14 cellular contexts compared by ENCODE assay signal in genomic region chr2:27281855-27282559, GRCh38. TPM values are rescaled to one million over a fixed set of nuclear protein-coding genes. Genes with fewer than 3 reads are reported as not detected.
DNase-seq lines count a peak whose midpoint lies in the region; ATAC-seq and TF ChIP-seq lines count a peak whose summit lies in the region.
"Had no signal": no experiment of that assay in that cellular context is flagged by ENCODE, and none has a peak within 500 bp of the region (broad histone marks: within the 10 kb centered on the region; RNA-seq: fewer than 3 reads in every experiment).

TSS of gene TRIM54 (plus strand) at chr2:27282429. CDS start at chr2:27282732, 303 bp downstream.

- no peak within 1 kb of the TSS for H2BK120ac ChIP-seq in neuronal stem cell (ENCODE audit: low read depth, low read length)

- H3K4me1 Mint-ChIP-seq in Caco-2 (ENCODE audit: low read depth, unreplicated experiment) = peaks cover 16% of the 10 kb centered on the region
- peaks cover 7% of the 10 kb centered on the region for H3K4me1 Mint-ChIP-seq in T-helper 17 cell

- H3K23ac ChIP-seq in neuronal stem cell (ENCODE audit: low read depth, low read length, poor library complexity) = peak within 1 kb of the TSS; percentile 95

- H3K4me3 ChIP-seq in Caco-2 (ENCODE audit: low read depth, low read length) (no peak within 1 kb of the TSS), heart right ventricle (peak within 1 kb of the TSS; percentile 30 to 69 (median 56)), neuronal stem cell (ENCODE audit: low read length in 2 of 2) (no peak within 1 kb of the TSS)

- TF ChIP-seq CTCF in Caco-2 (IDR thresholded peaks at IDR 0.05; ENCODE audit: insufficient read depth in 1 of 2, low read depth in 1 of 2, low read length in 1 of 2, severe bottlenecking in 1 of 2, unreplicated experiment in 1 of 2) (no peak), heart right ventricle (IDR thresholded peaks at IDR 0.05) (no peak)

- H3K4me3 Mint-ChIP-seq in Caco-2 (ENCODE audit: unreplicated experiment) (no peak within 1 kb of the TSS), T-helper 17 cell (no peak within 1 kb of the TSS)
- H3K4me3 Mint-ChIP-seq: activated T-cell treated with anti-CD3 and anti-CD28 coated beads, Interleukin-2, amount 50 U/mL, for 72 hours; T-cell; type B pancreatic cell had no signal

- H3K4me1 ChIP-seq in Caco-2 (peaks cover 7% of the 10 kb centered on the region), heart right ventricle (peaks cover 0 to 32% (median 18%) of the 10 kb centered on the region in 9 donors), neuronal stem cell (ENCODE audit: control insufficient read depth in 2 of 2, insufficient read depth in 1 of 2, low read depth in 1 of 2, low read length in 2 of 2) (peaks cover 0 to 7% of the 10 kb centered on the region in 2 donors)

- no peak for DNase-seq in Caco-2
- no peak for DNase-seq in T-helper 17 cell
- DNase-seq in heart right ventricle = peak in 1 of 2 donors; percentile 63
- no peak for DNase-seq in neuronal stem cell (ENCODE audit: low spot score)
- DNase-seq in stimulated activated CD4-positive, alpha-beta T cell treated with anti-CD3 and anti-CD28 coated beads, Interleukin-15, amount 100 ng/mL, for 24 hours = no peak
- no peak for DNase-seq in EL
- DNase-seq: activated CD4-positive, alpha-beta T cell treated with anti-CD3 and anti-CD28 coated beads for 4 hours; activated T-cell treated with anti-CD3 and anti-CD28 coated beads, Interleukin-2, amount 50 U/mL, for 72 hours; MM.1S; occipital lobe; T-cell had no signal

- no TSS peak for BruUV-seq in Caco-2 (replicated peaks; lab: Mats Ljungman, UMichigan)

- POLR2A ChIA-PET in Caco-2 (lab: Charles Lee) = no interaction called here

- peak within 1 kb of the TSS; percentile 19 for H3K4ac ChIP-seq in neuronal stem cell (ENCODE audit: low read length)

- H3K27me3 ChIP-seq in Caco-2 (replicated peaks; ENCODE audit: control insufficient read depth, insufficient read depth, low read length) (no peaks in the 10 kb centered on the region), heart right ventricle (peaks cover 0 to 15% (median 4%) of the 10 kb centered on the region in 7 donors), neuronal stem cell (ENCODE audit: control insufficient read depth in 3 of 3, insufficient read depth in 3 of 3, low read depth in 1 of 3, low read length in 3 of 3) (peaks cover 0 to 78% (median 2%) of the 10 kb centered on the region in 3 experiments)

- H3K9me3 Mint-ChIP-seq in Caco-2 (ENCODE audit: unreplicated experiment) = no peaks in the 10 kb centered on the region
- H3K9me3 Mint-ChIP-seq: activated T-cell treated with anti-CD3 and anti-CD28 coated beads, Interleukin-2, amount 50 U/mL, for 72 hours; T-cell; type B pancreatic cell had no signal

- no peaks in the 10 kb centered on the region for H3K79me1 ChIP-seq in neuronal stem cell (ENCODE audit: low read depth, low read length)

- H3K4me2 ChIP-seq in neuronal stem cell (ENCODE audit: insufficient read depth, low read length, poor library complexity, severe bottlenecking) = no peak within 1 kb of the TSS

- H3K27ac ChIP-seq in heart right ventricle = peak within 1 kb of the TSS; percentile 85 to 97 (median 92)
- H3K27ac ChIP-seq in neuronal stem cell (replicated peaks; ENCODE audit: low read length) = no peak within 1 kb of the TSS

- H4K8ac ChIP-seq in neuronal stem cell (ENCODE audit: low read depth, low read length) = no peak within 1 kb of the TSS

- H3K36me3 ChIP-seq in Caco-2 (ENCODE audit: control insufficient read depth, insufficient read depth, low read length) (no peaks in the 10 kb centered on the region), heart right ventricle (no peaks in the 10 kb centered on the region), neuronal stem cell (replicated peaks in 1 of 2; ENCODE audit: control insufficient read depth in 2 of 2, insufficient read depth in 2 of 2, low read length in 2 of 2) (no peaks in the 10 kb centered on the region)

- ATAC-seq in T-helper 17 cell (no peak), heart right ventricle (peak; percentile 75 to 91 (median 88)), GM21737 (IDR thresholded peaks at IDR 0.05; ENCODE audit: unreplicated experiment) (no peak), HG03045 (IDR thresholded peaks at IDR 0.05; ENCODE audit: unreplicated experiment) (no peak)
- ATAC-seq: activated T-cell treated with anti-CD3 and anti-CD28 coated beads, Interleukin-2, amount 50 U/mL, for 72 hours; T-cell had no signal

- 27 to 36% methylated on average over 5 of the region's 5 CpGs for WGBS in heart right ventricle, 2 donors
- no CpG with 5 or more reads among the region's 5 CpGs for WGBS in neuronal stem cell (ENCODE audit: extremely low coverage in 2 of 2, insufficient read length in 2 of 2, insufficient replicate concordance in 1 of 2), 2 donors

- H3K36me3 Mint-ChIP-seq in Caco-2 (ENCODE audit: insufficient read depth, unreplicated experiment) (no peaks in the 10 kb centered on the region), T-helper 17 cell (ENCODE audit: low read depth) (peaks cover 2% of the 10 kb centered on the region)
- H3K36me3 Mint-ChIP-seq: T-cell, type B pancreatic cell had no signal

- H4K91ac ChIP-seq in neuronal stem cell (ENCODE audit: low read depth, low read length, poor library complexity) = no peak within 1 kb of the TSS

- H3K14ac ChIP-seq in neuronal stem cell (ENCODE audit: low read length) = no peak within 1 kb of the TSS

- H2AK5ac ChIP-seq in neuronal stem cell (ENCODE audit: low read depth, low read length) = peak within 1 kb of the TSS; percentile 66

- H3K9ac ChIP-seq in neuronal stem cell (ENCODE audit: low read depth, low read length, poor library complexity) = peak within 1 kb of the TSS; percentile 65

- peak within 1 kb of the TSS; percentile 68 for H3K27ac Mint-ChIP-seq in Caco-2 (ENCODE audit: unreplicated experiment)
- peak within 1 kb of the TSS; percentile 21 for H3K27ac Mint-ChIP-seq in T-helper 17 cell
- H3K27ac Mint-ChIP-seq: activated T-cell treated with anti-CD3 and anti-CD28 coated beads, Interleukin-2, amount 50 U/mL, for 72 hours; T-cell; type B pancreatic cell had no signal

- no peak within 1 kb of the TSS for H3K18ac ChIP-seq in neuronal stem cell (ENCODE audit: low read length)

- no peak within 1 kb of the TSS for H2AFZ ChIP-seq in neuronal stem cell (ENCODE audit: low read length)

- CTCF ChIA-PET in Caco-2 (lab: Charles Lee) = interaction anchor here (1.6 to 2.0 kb wide), 3 partner anchors 9 to 21 kb away, joined by 7 to 14 read pairs (median 9); no protein-coding TSS in a partner anchor

- no peaks in the 10 kb centered on the region for H3K9me3 ChIP-seq in Caco-2
- H3K9me3 ChIP-seq in T-helper 17 cell (ENCODE audit: control insufficient read depth, low read length, poor library complexity, severe bottlenecking) = no peaks in the 10 kb centered on the region
- no peaks in the 10 kb centered on the region for H3K9me3 ChIP-seq in heart right ventricle
- H3K9me3 ChIP-seq in neuronal stem cell (replicated peaks in 1 of 2; ENCODE audit: control insufficient read depth in 2 of 2, insufficient read depth in 1 of 2, low read depth in 1 of 2, low read length in 2 of 2) = no peaks in the 10 kb centered on the region

- no peak within 1 kb of the TSS for H2BK5ac ChIP-seq in neuronal stem cell (ENCODE audit: low read length)

- H3K27me3 Mint-ChIP-seq in Caco-2 (ENCODE audit: insufficient read depth, unreplicated experiment) (no peaks in the 10 kb centered on the region), T-helper 17 cell (peaks cover 65% of the 10 kb centered on the region)

- peak within 1 kb of the TSS; percentile 33 for H2BK15ac ChIP-seq in neuronal stem cell (ENCODE audit: low read length)

- peak within 1 kb of the TSS; percentile 79 for H2BK12ac ChIP-seq in neuronal stem cell (ENCODE audit: low read length)

- intact Hi-C loops in Caco-2 (cut with micrococcal nuclease; ENCODE audit: unreplicated experiment) (loop anchor here (10.0 kb wide), 1 partner anchor 187 kb away; no protein-coding TSS in a partner anchor), heart right ventricle (cut with DNase I) (loop anchor here in 8 of 10 donors (1.0 to 10.0 kb wide), 9 partner anchors 21 to 320 kb away; no protein-coding TSS in a partner anchor)

RNA-seq across cellular contexts. Expression of gene TRIM54, which starts in this region (rescaled TPM):
- total RNA-seq in Caco-2 (2022) = 0.25 TPM in 1 of 2 replicates, not detected in the other
- not detected for total RNA-seq in T-helper 17 cell
- 100 to 1,000 TPM; 204 to 303 (median 249) TPM for total RNA-seq in heart right ventricle
- 100 to 1,000 TPM; 131 to 568 TPM for polyA plus RNA-seq in heart right ventricle
- 0.04 TPM for polyA plus RNA-seq in neuronal stem cell (2013, experiment 1 of 2)
- polyA plus RNA-seq in neuronal stem cell (2013, experiment 2 of 2) = not detected
- total RNA-seq: occipital lobe, T-cell had no signal

Comparison
In these comparisons a context has a peak if more than half of its experiments do, and no peak if none do; other contexts are left out.
1. RNA of gene TRIM54 (total RNA-seq): 204 to 303 TPM in heart right ventricle; 0.25 TPM in Caco-2 and not detected in T-helper 17 cell; every median in the first group is over 100 times any median in the second.
2. H3K4me3 ChIP-seq: peak in heart right ventricle (10 of 10); none in Caco-2 (single experiment) and neuronal stem cell (0 of 2).
3. ATAC-seq: peak in heart right ventricle (8 of 8); none in T-helper 17 cell (single experiment), GM21737 (single experiment) and HG03045 (single experiment).